Comparison of ENCODE assay signal across 2 cellular contexts in genomic region chr16:89472711-89473075, GRCh38.
TF ChIP-seq lines count a peak whose summit lies in the region.

No MANE protein-coding gene starts in this region.

TF ChIP-seq in A549, 52 proteins besides CTCF, POLR2A, EP300 and RAD21 (continued from another document):
- TF ChIP-seq, protein P1, sequence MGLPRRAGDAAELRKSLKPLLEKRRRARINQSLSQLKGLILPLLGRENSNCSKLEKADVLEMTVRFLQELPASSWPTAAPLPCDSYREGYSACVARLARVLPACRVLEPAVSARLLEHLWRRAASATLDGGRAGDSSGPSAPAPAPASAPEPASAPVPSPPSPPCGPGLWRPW (IDR thresholded peaks at IDR 0.05), result no peak
- TF ChIP-seq ZNF302 (CRISPR knock-in tag; IDR thresholded peaks at IDR 0.05), result no peak

TF ChIP-seq in liver, 16 proteins besides CTCF, POLR2A, EP300 and RAD21 (continued from another document):
- TF ChIP-seq MAX (IDR thresholded peaks at IDR 0.05) (peak; percentile 40), HNF4G (IDR thresholded peaks at IDR 0.05) (peak; percentile 63), JUND (IDR thresholded peaks at IDR 0.05) (peak in 1 of 2 donors; percentile 30), HNF4A (conservative IDR thresholded peaks at IDR 0.05) (peak; percentile 83 to 85), GABPA (IDR thresholded peaks at IDR 0.05 in 1 of 2, conservative IDR thresholded peaks at IDR 0.05 in 1 of 2) (no peak), FOXA1 (IDR thresholded peaks at IDR 0.05) (no peak), TAF1 (conservative IDR thresholded peaks at IDR 0.05) (no peak), FOXA2 (IDR thresholded peaks at IDR 0.05) (no peak), EGR1 (IDR thresholded peaks at IDR 0.05; ENCODE audit: low read depth in 2 of 2) (no peak), YY1 (IDR thresholded peaks at IDR 0.05) (peak; percentile 51), NR2F2 (IDR thresholded peaks at IDR 0.05) (peak; percentile 55), RXRA (IDR thresholded peaks at IDR 0.05) (peak; percentile 58 to 78)
- TF ChIP-seq, protein P2, sequence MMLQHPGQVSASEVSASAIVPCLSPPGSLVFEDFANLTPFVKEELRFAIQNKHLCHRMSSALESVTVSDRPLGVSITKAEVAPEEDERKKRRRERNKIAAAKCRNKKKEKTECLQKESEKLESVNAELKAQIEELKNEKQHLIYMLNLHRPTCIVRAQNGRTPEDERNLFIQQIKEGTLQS (IDR thresholded peaks at IDR 0.05), result no peak
- TF ChIP-seq, protein P3, sequence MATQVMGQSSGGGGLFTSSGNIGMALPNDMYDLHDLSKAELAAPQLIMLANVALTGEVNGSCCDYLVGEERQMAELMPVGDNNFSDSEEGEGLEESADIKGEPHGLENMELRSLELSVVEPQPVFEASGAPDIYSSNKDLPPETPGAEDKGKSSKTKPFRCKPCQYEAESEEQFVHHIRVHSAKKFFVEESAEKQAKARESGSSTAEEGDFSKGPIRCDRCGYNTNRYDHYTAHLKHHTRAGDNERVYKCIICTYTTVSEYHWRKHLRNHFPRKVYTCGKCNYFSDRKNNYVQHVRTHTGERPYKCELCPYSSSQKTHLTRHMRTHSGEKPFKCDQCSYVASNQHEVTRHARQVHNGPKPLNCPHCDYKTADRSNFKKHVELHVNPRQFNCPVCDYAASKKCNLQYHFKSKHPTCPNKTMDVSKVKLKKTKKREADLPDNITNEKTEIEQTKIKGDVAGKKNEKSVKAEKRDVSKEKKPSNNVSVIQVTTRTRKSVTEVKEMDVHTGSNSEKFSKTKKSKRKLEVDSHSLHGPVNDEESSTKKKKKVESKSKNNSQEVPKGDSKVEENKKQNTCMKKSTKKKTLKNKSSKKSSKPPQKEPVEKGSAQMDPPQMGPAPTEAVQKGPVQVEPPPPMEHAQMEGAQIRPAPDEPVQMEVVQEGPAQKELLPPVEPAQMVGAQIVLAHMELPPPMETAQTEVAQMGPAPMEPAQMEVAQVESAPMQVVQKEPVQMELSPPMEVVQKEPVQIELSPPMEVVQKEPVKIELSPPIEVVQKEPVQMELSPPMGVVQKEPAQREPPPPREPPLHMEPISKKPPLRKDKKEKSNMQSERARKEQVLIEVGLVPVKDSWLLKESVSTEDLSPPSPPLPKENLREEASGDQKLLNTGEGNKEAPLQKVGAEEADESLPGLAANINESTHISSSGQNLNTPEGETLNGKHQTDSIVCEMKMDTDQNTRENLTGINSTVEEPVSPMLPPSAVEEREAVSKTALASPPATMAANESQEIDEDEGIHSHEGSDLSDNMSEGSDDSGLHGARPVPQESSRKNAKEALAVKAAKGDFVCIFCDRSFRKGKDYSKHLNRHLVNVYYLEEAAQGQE (IDR thresholded peaks at IDR 0.05), result no peak
